Comparison of ENCODE assay signal across 22 cellular contexts in genomic region chr3:177571271-177571972, GRCh38.
DNase-seq lines count a peak whose midpoint lies in the region; ATAC-seq and TF ChIP-seq lines count a peak whose summit lies in the region.
"Had no signal": no experiment of that assay in that cellular context is flagged by ENCODE, and none has a peak within 500 bp of the region (broad histone marks: within the 10 kb centered on the region; RNA-seq: fewer than 3 reads in every experiment).

No MANE protein-coding gene starts in this region.

- no peak for TF ChIP-seq POLR2A in thyroid gland (IDR thresholded peaks at IDR 0.05)

- intact Hi-C loops in thyroid gland (cut with DNase I), result no loop called here

- peak overlapping the region in 2 of 3 donors; percentile 44 to 46 for H3K27ac ChIP-seq in thyroid gland
- H3K27ac ChIP-seq: 22Rv1, KMS-11, SK-N-MC had no signal

- WGBS in thyroid gland, 2 donors, result 89 to 100% methylated on average over 1 of the region's 1 CpG

- peak overlapping the region; percentile 96 for H3K27ac Mint-ChIP-seq in nephron progenitor cell
- H3K27ac Mint-ChIP-seq: CD8-positive, alpha-beta T cell had no signal

- ATAC-seq in esophagus mucosa (peak; percentile 57), GM19452 (IDR thresholded peaks at IDR 0.05; ENCODE audit: unreplicated experiment) (no peak), omental fat pad (ENCODE audit: low FRiP score) (no peak)
- ATAC-seq: CD8-positive, alpha-beta T cell; HepG2 had no signal

- H3K4me3 ChIP-seq in thyroid gland (replicated peaks in 1 of 3), result no peak overlapping the region
- H3K4me3 ChIP-seq: SK-N-MC had no signal

- no peak overlapping the region for H3K4me3 Mint-ChIP-seq in nephron progenitor cell
- H3K4me3 Mint-ChIP-seq: CD8-positive, alpha-beta T cell had no signal

- no peaks in the 10 kb centered on the region for H3K27me3 ChIP-seq in thyroid gland

- TF ChIP-seq CTCF in nephron progenitor cell (IDR thresholded peaks at IDR 0.05) (no peak), thyroid gland (IDR thresholded peaks at IDR 0.05) (no peak), omental fat pad (IDR thresholded peaks at IDR 0.05) (no peak)

- peaks cover 45% of the 10 kb centered on the region for H3K4me1 Mint-ChIP-seq in nephron progenitor cell

- no peaks in the 10 kb centered on the region for H3K9me3 ChIP-seq in thyroid gland

- H3K27me3 Mint-ChIP-seq in nephron progenitor cell (ENCODE audit: low read depth, poor library complexity), result peaks cover 3% of the 10 kb centered on the region

- H3K9me3 Mint-ChIP-seq in nephron progenitor cell, result peaks cover 13% of the 10 kb centered on the region

- DNase-seq in NCI-H2107 treated with DMSO at 0.1 percent for 48 hours (lab: John Stamatoyannopoulos, UW; ENCODE audit: unreplicated experiment), result peak; percentile 67
- DNase-seq in NCI-H2107 (lab: John Stamatoyannopoulos, UW), result no peak
- DNase-seq in nephron progenitor cell, result no peak
- DNase-seq in thyroid gland, result no peak
- DNase-seq in activated CD8-positive, alpha-beta memory T cell treated with anti-CD3 and anti-CD28 coated beads, Interleukin-2, amount 50 U/mL, for 48 hours, result no peak
- no peak for DNase-seq in omental fat pad (ENCODE audit: low spot score)
- DNase-seq: Calu3; CD8-positive, alpha-beta T cell; GF-D8; NCI-H1417 treated with DMSO at 0.1 percent for 48 hours; NCI-H1930; NCI-H2171; NCI-H446; NCI-H526 treated with DMSO at 0.1 percent for 48 hours; NK-92 treated with Interleukin-12 subunit alpha and Interleukin-12 subunit beta, amount 100 ng/mL, for 24 hours; Right ventricle myocardium superior had no signal

- H3K4me1 ChIP-seq in thyroid gland, result peaks cover 7 to 35% of the 10 kb centered on the region in 2 donors

- peaks cover 11% of the 10 kb centered on the region for H3K36me3 Mint-ChIP-seq in nephron progenitor cell (ENCODE audit: low read depth)
- H3K36me3 Mint-ChIP-seq: CD8-positive, alpha-beta T cell had no signal

- no peaks in the 10 kb centered on the region for H3K36me3 ChIP-seq in thyroid gland
